16 cellular contexts compared by ENCODE assay signal in the genomic region with DNA sequence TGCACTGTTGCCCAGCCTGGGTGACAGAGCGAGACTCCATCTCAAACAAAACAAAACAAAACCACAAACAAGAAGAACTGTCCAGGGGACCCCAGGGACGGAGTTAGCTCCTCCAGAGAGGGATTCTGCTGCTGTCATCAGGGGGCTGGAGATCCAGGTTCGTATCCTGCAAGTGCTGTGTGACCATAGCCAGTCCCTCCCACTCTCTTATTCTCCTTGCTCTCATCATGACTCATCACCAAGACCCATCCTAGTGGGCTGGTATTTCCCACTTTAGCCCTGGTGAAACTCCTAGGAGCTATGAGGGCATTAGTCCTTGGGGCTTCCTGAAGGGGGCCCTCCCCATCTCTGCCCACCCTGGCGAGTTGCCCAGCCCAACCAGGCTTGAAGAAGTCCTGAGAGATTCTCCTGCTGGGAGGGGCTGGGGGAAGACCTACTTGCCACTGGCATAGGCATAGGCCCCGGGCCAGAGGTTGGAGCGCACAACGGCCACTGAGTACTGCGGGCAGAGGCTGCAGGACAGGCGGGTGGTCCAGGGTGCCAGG. TPM values are rescaled to one million over a fixed set of nuclear protein-coding genes. Genes with fewer than 3 reads are reported as not detected.
DNase-seq lines count a peak whose midpoint lies in the region; FAIRE-seq and TF ChIP-seq lines count a peak whose summit lies in the region.
"Had no signal": no experiment of that assay in that cellular context is flagged by ENCODE, and none has a peak within 500 bp of the region (broad histone marks: within the 10 kb centered on the region; RNA-seq: fewer than 3 reads in every experiment).

No MANE protein-coding gene starts in this region.

- H3K4me3 Mint-ChIP-seq in nephron progenitor cell: no peak overlapping the region
- H3K4me3 Mint-ChIP-seq: CD4-positive, CD25-positive, alpha-beta regulatory T cell; T-helper 17 cell had no signal

- TF ChIP-seq POLR2A in spleen (IDR thresholded peaks at IDR 0.05): no peak

- H3K36me3 Mint-ChIP-seq in nephron progenitor cell (ENCODE audit: low read depth): no peaks in the 10 kb centered on the region
- H3K36me3 Mint-ChIP-seq: activated naive CD4-positive, alpha-beta T cell treated with anti-CD3 and anti-CD28 coated beads, Interleukin-2, amount 50 U/mL, for 72 hours; CD4-positive, CD25-positive, alpha-beta regulatory T cell had no signal

- H3K36me3 ChIP-seq in bronchial epithelial cell (ENCODE audit: control insufficient read depth, insufficient read depth, low read length) (no peaks in the 10 kb centered on the region), spleen (no peaks in the 10 kb centered on the region)
- H3K36me3 ChIP-seq: neutrophil had no signal

- H3K4me1 ChIP-seq in spleen: peaks cover 0 to 13% (median 8%) of the 10 kb centered on the region in 6 donors

- H3K4me1 Mint-ChIP-seq in nephron progenitor cell: peaks cover 47% of the 10 kb centered on the region

- H3K4me3 ChIP-seq in bronchial epithelial cell (ENCODE audit: low read depth, low read length) (no peak overlapping the region), spleen (no peak overlapping the region)
- H3K4me3 ChIP-seq: coronary artery had no signal

- DNase-seq in CD1c-positive myeloid dendritic cell (ENCODE audit: extremely low spot score): peak; percentile 33
- DNase-seq in M059J (ENCODE audit: low read depth): peak; percentile 51
- peak; percentile 42 for DNase-seq in bronchial epithelial cell (ENCODE audit: low read depth)
- DNase-seq in nephron progenitor cell: no peak
- no peak for DNase-seq in NCI-H510A (lab: John Stamatoyannopoulos, UW)
- DNase-seq in HUDEP-2 (lab: John Stamatoyannopoulos, UW; ENCODE audit: unreplicated experiment in 76 of 76): no peak
- DNase-seq in NCI-H345 treated with DMSO at 0.1 percent for 48 hours (lab: John Stamatoyannopoulos, UW; ENCODE audit: unreplicated experiment): no peak
- no peak for DNase-seq in spleen
- DNase-seq: CD4-positive, CD25-positive, alpha-beta regulatory T cell; foreskin melanocyte; NCI-H2107; stimulated activated CD4-positive, alpha-beta T cell treated with anti-CD3 and anti-CD28 coated beads, Interleukin-15, amount 100 ng/mL, for 24 hours; T-helper 17 cell had no signal

- H3K9me3 ChIP-seq in spleen: no peaks in the 10 kb centered on the region
- H3K9me3 ChIP-seq: neutrophil had no signal

- peak overlapping the region; percentile 25 for H3K27ac Mint-ChIP-seq in nephron progenitor cell
- H3K27ac Mint-ChIP-seq: activated naive CD4-positive, alpha-beta T cell treated with anti-CD3 and anti-CD28 coated beads, Interleukin-2, amount 50 U/mL, for 72 hours; CD4-positive, CD25-positive, alpha-beta regulatory T cell; T-helper 17 cell had no signal

- intact Hi-C loops in spleen (cut with DNase I; ENCODE audit: low total_unique reads): no loop called here

- H3K27me3 ChIP-seq in bronchial epithelial cell (ENCODE audit: control insufficient read depth, insufficient read depth, low read length) (no peaks in the 10 kb centered on the region), spleen (replicated peaks in 1 of 7) (peaks cover 0 to 76% (median 4%) of the 10 kb centered on the region in 7 donors)

- no peaks in the 10 kb centered on the region for H3K9me3 Mint-ChIP-seq in nephron progenitor cell
- H3K9me3 Mint-ChIP-seq: activated naive CD4-positive, alpha-beta T cell treated with anti-CD3 and anti-CD28 coated beads, Interleukin-2, amount 50 U/mL, for 72 hours had no signal

- WGBS in spleen, 5 donors: 60 to 77% (median 76%) methylated on average over 9 of the region's 9 CpGs

- no peak for TF ChIP-seq CTCF in bronchial epithelial cell (IDR thresholded peaks at IDR 0.05; ENCODE audit: insufficient read depth, low read length, severe bottlenecking)
- TF ChIP-seq CTCF in nephron progenitor cell (IDR thresholded peaks at IDR 0.05): no peak
- no peak for TF ChIP-seq CTCF in spleen (IDR thresholded peaks at IDR 0.05 in 8 of 11, conservative IDR thresholded peaks at IDR 0.05 in 3 of 11)

- peak; percentile 55 for FAIRE-seq in bronchial epithelial cell (lab: Jason Lieb, UNC)

- no peak overlapping the region for H3K27ac ChIP-seq in spleen
- H3K27ac ChIP-seq: coronary artery, neutrophil had no signal

- H3K27me3 Mint-ChIP-seq in nephron progenitor cell (ENCODE audit: low read depth, poor library complexity): peaks cover 11% of the 10 kb centered on the region

RNA-seq across cellular contexts. Expression of gene DMWD, which starts 7.4 kb away (rescaled TPM):
- 16.0 and 38.2 TPM in 2 replicates for total RNA-seq in M059J (2014; rRNA removed; shearing (Covaris generic))
- total RNA-seq in bronchial epithelial cell: 25.3 and 29.0 TPM in 2 replicates
- total RNA-seq in spleen: 10 to 100 TPM; 35.1 to 57.0 (median 48.4) TPM
- 10 to 100 TPM in 1 of 3 donors, 1 to 10 TPM in 2; 6.4 to 36.1 (median 6.7) TPM for polyA plus RNA-seq in spleen

RNA-seq across cellular contexts. Expression of gene RSPH6A, which starts 15.0 kb away (rescaled TPM):
- total RNA-seq in M059J (2014; rRNA removed; shearing (Covaris generic)): not detected in 2 replicates
- total RNA-seq in bronchial epithelial cell: under 0.01 TPM in 1 of 2 replicates, not detected in the other
- total RNA-seq in spleen: under 1 TPM in 3 of 7 donors, not detected in 4; 0.19 to 0.41 (median 0.33) TPM
- polyA plus RNA-seq in spleen: under 1 TPM in 1 of 3 donors, not detected in 2; 0.13 TPM
- polyA plus RNA-seq: CD4-positive, CD25-positive, alpha-beta regulatory T cell had no signal

RNA-seq across cellular contexts. Expression of gene DMPK, which starts 17.8 kb away (rescaled TPM):
- 22.7 and 40.4 TPM in 2 replicates for total RNA-seq in M059J (2014; rRNA removed; shearing (Covaris generic))
- total RNA-seq in bronchial epithelial cell (4.7 and 9.1 TPM in 2 replicates), spleen (10 to 100 TPM; 22.2 to 54.6 (median 32.7) TPM)
- polyA plus RNA-seq in spleen: 100 to 1,000 TPM in 1 of 3 donors, 10 to 100 TPM in 2; 17.9 to 147 (median 38.1) TPM

RNA-seq across cellular contexts. Expression of gene SIX5, which starts 31.0 kb away (rescaled TPM):
- total RNA-seq in M059J (2014; rRNA removed; shearing (Covaris generic)): 8.7 and 14.8 TPM in 2 replicates
- total RNA-seq in bronchial epithelial cell (1.7 and 2.1 TPM in 2 replicates), spleen (10 to 100 TPM in 2 of 7 donors, 1 to 10 TPM in 5; 6.5 to 13.2 (median 8.5) TPM)
- polyA plus RNA-seq in spleen: 1 to 10 TPM; 4.4 to 8.9 (median 5.2) TPM

Comparison
In these comparisons a context has a peak if more than half of its experiments do, and no peak if none do; other contexts are left out.
1. DNase-seq: peak in CD1c-positive myeloid dendritic cell (single experiment), M059J (single experiment) and bronchial epithelial cell (single experiment); none in nephron progenitor cell (single experiment), NCI-H510A (single experiment), HUDEP-2 (0 of 76), NCI-H345 treated with DMSO at 0.1 percent for 48 hours (single experiment) and spleen (single experiment).